28 cellular contexts compared by ENCODE assay signal in the genomic region with DNA sequence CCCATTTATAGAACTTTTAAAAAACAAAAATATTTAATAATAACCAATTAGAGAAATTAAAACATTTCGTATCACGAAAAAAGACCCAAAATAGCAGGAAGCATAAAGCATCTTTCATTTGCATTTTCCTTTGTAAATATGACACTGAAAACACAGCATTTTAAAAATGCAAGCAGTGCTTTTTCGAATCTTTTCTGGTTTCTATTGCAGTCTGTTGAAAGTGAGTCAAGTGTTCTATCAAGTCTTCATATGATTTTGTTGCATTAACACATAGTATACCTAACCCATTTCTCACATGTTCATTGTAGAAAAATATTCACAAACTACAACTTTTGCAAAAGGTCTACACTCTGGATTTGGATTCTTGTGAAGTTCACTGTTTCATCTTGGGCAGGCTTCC.
"Had no signal": no experiment of that assay in that cellular context is flagged by ENCODE, and none has a peak within 500 bp of the region (broad histone marks: within the 10 kb centered on the region; RNA-seq: fewer than 3 reads in every experiment).

No MANE protein-coding gene starts in this region.

- DNase-seq: activated CD4-positive, alpha-beta T cell treated with anti-CD3 and anti-CD28 coated beads for 1 hour; activated CD4-positive, alpha-beta T cell treated with anti-CD3 and anti-CD28 coated beads for 48 hours; activated CD4-positive, CD25-positive, alpha-beta regulatory T cell; activated CD8-positive, alpha-beta T cell treated with anti-CD3 and anti-CD28 coated beads for 36 hours; activated effector memory CD4-positive, alpha-beta T cell treated with anti-CD3 and anti-CD28 coated beads, Interleukin-2, amount 50 U/mL, for 16 hours; activated naive CD4-positive, alpha-beta T cell; activated naive CD4-positive, alpha-beta T cell treated with anti-CD3 and anti-CD28 coated beads, Interleukin-2, amount 50 U/mL, for 16 hours; activated naive CD8-positive, alpha-beta T cell treated with anti-CD3 and anti-CD28 coated beads for 36 hours; activated T-cell treated with anti-CD3 and anti-CD28 coated beads, Interleukin-2, amount 50 U/mL, for 1 hour; activated T-cell treated with anti-CD3 and anti-CD28 coated beads, Interleukin-2, amount 50 U/mL, for 72 hours; amniotic stem cell; aorta; brain microvascular endothelial cell; central memory CD4-positive, alpha-beta T cell; colonic mucosa; NCI-H1105; NCI-H1436; NCI-H1694 treated with DMSO at 0.1 percent for 48 hours; NCI-H2029; NCI-H2171; NCI-H526; NCI-H748 treated with DMSO at 0.1 percent for 48 hours; PC-9; SHP77; SJCRH30; T1000; WERI-Rb-1 had no signal

- H3K4me3 ChIP-seq: colonic mucosa, PC-9, SJCRH30, SK-N-MC had no signal

- H3K9me3 ChIP-seq: colonic mucosa, SJCRH30 had no signal

- H3K27ac ChIP-seq: brain microvascular endothelial cell, colonic mucosa, SJCRH30, SK-N-MC, WERI-Rb-1 had no signal

- H3K27me3 ChIP-seq: brain microvascular endothelial cell, colonic mucosa, SJCRH30 had no signal

- H3K4me1 ChIP-seq: colonic mucosa, SJCRH30 had no signal

- H3K36me3 ChIP-seq: brain microvascular endothelial cell, colonic mucosa, SJCRH30, WERI-Rb-1 had no signal

- H2AFZ ChIP-seq: PC-9 had no signal
